Comparison of ENCODE assay signal across 14 cellular contexts in genomic region chr1:214072758-214073157, GRCh38.
DNase-seq lines count a peak whose midpoint lies in the region; ATAC-seq, FAIRE-seq and TF ChIP-seq lines count a peak whose summit lies in the region.
"Had no signal": no experiment of that assay in that cellular context is flagged by ENCODE, and none has a peak within 500 bp of the region (broad histone marks: within the 10 kb centered on the region; RNA-seq: fewer than 3 reads in every experiment).

No MANE protein-coding gene starts in this region.

- TF ChIP-seq POLR2A in HepG2 (IDR thresholded peaks at IDR 0.05; ENCODE audit: insufficient read depth in 1 of 2, low read depth in 2 of 2, low read length in 2 of 2) (no peak), right lobe of liver (IDR thresholded peaks at IDR 0.05) (no peak), K562 (conservative IDR thresholded peaks at IDR 0.05) (no peak)

- TF ChIP-seq EP300 in HepG2 (IDR thresholded peaks at IDR 0.05; ENCODE audit: low read depth in 2 of 2, low read length in 2 of 2): no peak
- TF ChIP-seq EP300 in HepG2 (CRISPR knock-in tag; IDR thresholded peaks at IDR 0.05; ENCODE audit: borderline replicate concordance): no peak
- no peak for TF ChIP-seq EP300 in K562 (IDR thresholded peaks at IDR 0.05; ENCODE audit: low read length)

- ATAC-seq in HepG2 (no peak), right lobe of liver (no peak), K562 (no peak), left lung (no peak)
- ATAC-seq: GM12878 had no signal

- H3K9ac ChIP-seq in HepG2 (ENCODE audit: insufficient read depth, low read depth, low read length) (no peak overlapping the region), K562 (ENCODE audit: insufficient read depth in 1 of 2, low read depth in 2 of 2, low read length in 2 of 2) (no peak overlapping the region)
- H3K9ac ChIP-seq: BLaER1 had no signal

- no peak overlapping the region for H3K4me2 ChIP-seq in HepG2 (ENCODE audit: low read depth, low read length)
- no peak overlapping the region for H3K4me2 ChIP-seq in K562 (ENCODE audit: insufficient read depth, low read length)
- H3K4me2 ChIP-seq: BLaER1 had no signal

- BruUV-seq in HepG2 (replicated peaks; lab: Mats Ljungman, UMichigan) (no TSS peak), K562 (replicated peaks; lab: Mats Ljungman, UMichigan) (no TSS peak)

- FAIRE-seq in HepG2 (lab: Jason Lieb, UNC) (no peak), K562 (lab: Jason Lieb, UNC) (no peak)
- FAIRE-seq: GM12878 had no signal

- H3K27me3 ChIP-seq in HepG2 (ENCODE audit: control insufficient read depth in 1 of 2, insufficient read depth in 2 of 2, low read length in 2 of 2) (no peaks in the 10 kb centered on the region), right lobe of liver (no peaks in the 10 kb centered on the region), K562 (ENCODE audit: control insufficient read depth in 2 of 2, insufficient read depth in 2 of 2, low read length in 2 of 2) (peaks cover 4 to 10% of the 10 kb centered on the region in 2 experiments; a peak in 3 of 5 replicates), left lung (no peaks in the 10 kb centered on the region)
- H3K27me3 ChIP-seq: BLaER1 had no signal

- no peaks in the 10 kb centered on the region for H3K9me1 ChIP-seq in K562 (ENCODE audit: control insufficient read depth, insufficient read depth, low read length)

- POLR2A ChIA-PET in HepG2 (lab: Yijun Ruan, JAX) (no interaction called here), K562 (lab: Yijun Ruan, JAX) (no interaction called here)

- H2AFZ ChIP-seq in HepG2 (ENCODE audit: low read length) (no peak overlapping the region), K562 (ENCODE audit: low read depth, low read length) (no peak overlapping the region)

- no peak overlapping the region for H3K4me3 ChIP-seq in HepG2 (replicated peaks in 1 of 3; ENCODE audit: insufficient read depth in 1 of 3, low read depth in 2 of 3, low read length in 3 of 3)
- no peak overlapping the region for H3K4me3 ChIP-seq in right lobe of liver
- H3K4me3 ChIP-seq in K562: no peak overlapping the region
- no peak overlapping the region for H3K4me3 ChIP-seq in left lung
- H3K4me3 ChIP-seq: BLaER1, GM12878 had no signal

- TF ChIP-seq RAD21 in HepG2 (CRISPR knock-in tag; IDR thresholded peaks at IDR 0.05): no peak
- no peak for TF ChIP-seq RAD21 in K562 (CRISPR knock-in tag; conservative IDR thresholded peaks at IDR 0.05 in 1 of 2, IDR thresholded peaks at IDR 0.05 in 1 of 2)

- H3K36me3 ChIP-seq in HepG2 (replicated peaks in 1 of 2; ENCODE audit: control insufficient read depth in 1 of 2, insufficient read depth in 2 of 2, low read length in 2 of 2): no peaks in the 10 kb centered on the region
- H3K36me3 ChIP-seq in right lobe of liver: no peaks in the 10 kb centered on the region
- no peaks in the 10 kb centered on the region for H3K36me3 ChIP-seq in K562 (ENCODE audit: control insufficient read depth, insufficient read depth, low read length)
- no peaks in the 10 kb centered on the region for H3K36me3 ChIP-seq in left lung
- H3K36me3 ChIP-seq: BLaER1 had no signal

- CTCF ChIA-PET in HepG2 (lab: Yijun Ruan, JAX; ENCODE audit: low intra/inter-chr PET ratio, low total read pairs) (no interaction called here), K562 (lab: Yijun Ruan, JAX; ENCODE audit: low intra/inter-chr PET ratio) (no interaction called here)

- WGBS in HepG2 (ENCODE audit: low lambda C conversion rate): 81% methylated on average over 4 of the region's 4 CpGs
- 59% methylated on average over 4 of the region's 4 CpGs for WGBS in right lobe of liver (ENCODE audit: insufficient coverage, low coverage, low lambda C conversion rate, missing lambda C conversion rate)
- WGBS in K562 (ENCODE audit: insufficient coverage, low coverage, missing lambda C conversion rate): 0% methylated on average over 4 of the region's 4 CpGs

- H3K27ac ChIP-seq in HepG2 (ENCODE audit: extremely low read length, insufficient read depth, low read length): no peak overlapping the region
- no peak overlapping the region for H3K27ac ChIP-seq in right lobe of liver
- no peak overlapping the region for H3K27ac ChIP-seq in K562 (ENCODE audit: extremely low read depth, low read depth, low read length)
- H3K27ac ChIP-seq in left lung: no peak overlapping the region
- H3K27ac ChIP-seq: 22Rv1, BLaER1 had no signal

- intact Hi-C loops in HepG2 (cut with micrococcal nuclease; ENCODE audit: unreplicated experiment): no loop called here
- intact Hi-C loops in right lobe of liver (cut with DNase I): no loop called here
- intact Hi-C loops in K562 (cut with micrococcal nuclease): no loop called here
- intact Hi-C loops in left lung (cut with DNase I): no loop called here

- H4K20me1 ChIP-seq in HepG2 (ENCODE audit: insufficient read depth, low read length) (no peaks in the 10 kb centered on the region), K562 (replicated peaks; ENCODE audit: control insufficient read depth, insufficient read depth, low read length) (no peaks in the 10 kb centered on the region)
- H4K20me1 ChIP-seq: BLaER1 had no signal

- in situ Hi-C loops in HepG2 (cut with HindIII; ENCODE audit: extremely low pct_ligation_motif_present, low pct_unique_long_range_greater_than_20kb): no loop called here
- in situ Hi-C loops in K562 (cut with MboI): no loop called here

- TF ChIP-seq CTCF in HepG2 (CRISPR knock-in tag; IDR thresholded peaks at IDR 0.05) (no peak), right lobe of liver (IDR thresholded peaks at IDR 0.05) (no peak), K562 (IDR thresholded peaks at IDR 0.05 in 2 of 3, conservative IDR thresholded peaks at IDR 0.05 in 1 of 3; ENCODE audit: insufficient read depth in 2 of 3, low read depth in 1 of 3, low read length in 3 of 3) (no peak), left lung (IDR thresholded peaks at IDR 0.05) (no peak)

- DNase-seq in HepG2 (ENCODE audit: low spot score) (no peak), right lobe of liver (no peak), K562 (ENCODE audit: extremely low read depth in 1 of 4, low spot score in 3 of 4) (no peak), left kidney (ENCODE audit: low read depth, low spot score) (peak; percentile 26), left lung (no peak), NK-92 (lab: John Stamatoyannopoulos, UW; ENCODE audit: unreplicated experiment) (no peak), DMS79 (lab: John Stamatoyannopoulos, UW) (no peak)
- DNase-seq: CD4-positive, alpha-beta memory T cell; DND-41; EL; H9 had no signal

- H3K79me2 ChIP-seq in HepG2 (ENCODE audit: insufficient read depth, low read length): no peaks in the 10 kb centered on the region
- H3K79me2 ChIP-seq in K562 (ENCODE audit: control insufficient read depth, insufficient read depth, low read length): no peaks in the 10 kb centered on the region

- H3K4me1 ChIP-seq in HepG2 (ENCODE audit: insufficient read depth, low read length) (peaks cover 48% of the 10 kb centered on the region), right lobe of liver (peaks cover 0 to 40% (median 6%) of the 10 kb centered on the region in 4 donors), K562 (replicated peaks in 1 of 2; ENCODE audit: control insufficient read depth in 2 of 2, insufficient read depth in 2 of 2, low read length in 2 of 2) (no peaks in the 10 kb centered on the region), left lung (no peaks in the 10 kb centered on the region)

- H3K9me3 ChIP-seq in HepG2 (ENCODE audit: low read length): no peaks in the 10 kb centered on the region
- no peaks in the 10 kb centered on the region for H3K9me3 ChIP-seq in right lobe of liver
- H3K9me3 ChIP-seq in K562 (replicated peaks; ENCODE audit: control insufficient read depth, insufficient read depth, low read depth, low read length): no peaks in the 10 kb centered on the region
- no peaks in the 10 kb centered on the region for H3K9me3 ChIP-seq in left lung
- H3K9me3 ChIP-seq: BLaER1 had no signal

TF ChIP-seq in HepG2, 621 proteins besides CTCF, POLR2A, EP300 and RAD21 (continues in another document):
- TF ChIP-seq ARID3A (IDR thresholded peaks at IDR 0.05; ENCODE audit: low read depth, low read length) (no peak), ZSCAN9 (CRISPR knock-in tag; IDR thresholded peaks at IDR 0.05; ENCODE audit: borderline replicate concordance) (no peak), ZNF652 (CRISPR knock-in tag; IDR thresholded peaks at IDR 0.05; ENCODE audit: borderline replicate concordance, low read depth) (no peak), MAFF (IDR thresholded peaks at IDR 0.05; ENCODE audit: low read depth, low read length) (peak; percentile 87)

TF ChIP-seq in K562, 482 proteins besides CTCF, POLR2A, EP300 and RAD21:
- TF ChIP-seq ZNF316 (IDR thresholded peaks at IDR 0.05) (peak; percentile 61), HDAC8 (tag; IDR thresholded peaks at IDR 0.05) (no peak), C11orf30 (IDR thresholded peaks at IDR 0.05; ENCODE audit: low read depth) (peak; percentile 42; the same call in 1 of the 2 replicates), MAFK (IDR thresholded peaks at IDR 0.05; ENCODE audit: low read length) (peak; percentile 57; the same call in 1 of the 2 replicates), MAFF (IDR thresholded peaks at IDR 0.05; ENCODE audit: low read length) (peak; percentile 67), PURB (CRISPR knock-in tag; IDR thresholded peaks at IDR 0.05; ENCODE audit: low read depth) (no peak), EGR1 (conservative IDR thresholded peaks at IDR 0.05) (no peak)

Comparison
In these comparisons a context has a peak if more than half of its experiments do, and no peak if none do; other contexts are left out.
1. Of the 241 proteins assayed by ChIP-seq in both HepG2 and K562: peak only in HepG2: none; only in K562: none; in both: MAFF and MAFK; in neither: 239.